ENCODE assay signal across 25 cellular contexts in the genomic region with DNA sequence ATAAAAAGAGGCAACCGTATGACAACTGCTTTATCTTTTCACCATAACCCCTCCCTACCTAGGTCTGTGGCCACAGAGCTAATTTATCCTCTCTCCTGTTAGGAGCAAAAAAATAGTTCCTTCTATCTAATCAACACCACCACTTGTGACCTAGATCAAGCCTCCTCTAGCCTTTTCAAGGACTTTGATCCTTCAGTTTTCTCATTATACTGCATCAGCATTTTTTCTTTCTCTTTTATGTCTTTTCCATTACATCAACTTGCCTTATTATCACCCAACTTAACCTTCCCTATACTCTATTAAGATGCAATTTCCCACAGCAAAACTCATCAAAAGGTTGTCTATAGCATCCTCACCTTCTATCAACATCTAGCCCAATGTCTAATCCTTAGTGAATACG.
DNase-seq lines count a peak whose midpoint lies in the region; ATAC-seq, FAIRE-seq and TF ChIP-seq lines count a peak whose summit lies in the region.
"Had no signal": no experiment of that assay in that cellular context is flagged by ENCODE, and none has a peak within 500 bp of the region (broad histone marks: within the 10 kb centered on the region; RNA-seq: fewer than 3 reads in every experiment).

No MANE protein-coding gene starts in this region.

- ATAC-seq in IMR-90 (ENCODE audit: low read depth) (no peak), K562 (no peak), HepG2 (no peak), GM18867 (IDR thresholded peaks at IDR 0.05; ENCODE audit: unreplicated experiment) (no peak)
- ATAC-seq: CD8-positive, alpha-beta T cell had no signal

- dilution Hi-C loops in IMR-90 (cut with HindIII; ENCODE audit: low sequenced_read_pairs, unreplicated experiment), result no loop called here

- H4K91ac ChIP-seq in IMR-90 (ENCODE audit: insufficient read depth, low read depth, low read length), result no peak overlapping the region
- no peak overlapping the region for H4K91ac ChIP-seq in neuronal stem cell (ENCODE audit: low read depth, low read length, poor library complexity)

- H3K4me2 ChIP-seq in IMR-90 (ENCODE audit: low read depth, low read length) (no peak overlapping the region), K562 (ENCODE audit: insufficient read depth, low read length) (no peak overlapping the region), HepG2 (ENCODE audit: low read depth, low read length) (no peak overlapping the region), neuronal stem cell (ENCODE audit: insufficient read depth, low read length, poor library complexity, severe bottlenecking) (no peak overlapping the region), neural progenitor cell (no peak overlapping the region)
- H3K4me2 ChIP-seq: BLaER1 treated with 17β-estradiol and CSF1 and Interleukin-3, amounts not matched to agents 10 nM and 100 nM had no signal

- WGBS in IMR-90 (ENCODE audit: extremely low coverage in 2 of 2, insufficient read length in 1 of 2), 2 experiments, result no CpG with 5 or more reads among the region's 2 CpGs
- 5% methylated on average over 2 of the region's 2 CpGs for WGBS in K562 (ENCODE audit: insufficient coverage, low coverage, missing lambda C conversion rate)
- WGBS in HepG2 (ENCODE audit: low lambda C conversion rate), result 22% methylated on average over 2 of the region's 2 CpGs
- WGBS in neuronal stem cell (ENCODE audit: extremely low coverage in 2 of 2, insufficient read length in 2 of 2, insufficient replicate concordance in 1 of 2), 2 donors, result no CpG with 5 or more reads among the region's 2 CpGs

- TF ChIP-seq POLR2A in IMR-90 (IDR thresholded peaks at IDR 0.05; ENCODE audit: low read depth, low read length), result no peak
- TF ChIP-seq POLR2A in K562 (conservative IDR thresholded peaks at IDR 0.05), result no peak
- TF ChIP-seq POLR2A in HepG2 (IDR thresholded peaks at IDR 0.05; ENCODE audit: insufficient read depth in 1 of 2, low read depth in 2 of 2, low read length in 2 of 2), result no peak
- no peak for TF ChIP-seq POLR2A in GM12892 (IDR thresholded peaks at IDR 0.05; ENCODE audit: low read depth, low read length)

- CTCF ChIA-PET in IMR-90 (lab: Yijun Ruan, JAX) (no interaction called here), K562 (lab: Yijun Ruan, JAX; ENCODE audit: low intra/inter-chr PET ratio) (no interaction called here), HepG2 (lab: Yijun Ruan, JAX; ENCODE audit: low intra/inter-chr PET ratio, low total read pairs) (no interaction called here)

- H3K9me1 ChIP-seq in IMR-90 (ENCODE audit: insufficient read depth, low read length), result no peaks in the 10 kb centered on the region
- no peaks in the 10 kb centered on the region for H3K9me1 ChIP-seq in K562 (ENCODE audit: control insufficient read depth, insufficient read depth, low read length)

- BruUV-seq in IMR-90 (replicated peaks; lab: Mats Ljungman, UMichigan) (no TSS peak), K562 (replicated peaks; lab: Mats Ljungman, UMichigan) (no TSS peak), HepG2 (replicated peaks; lab: Mats Ljungman, UMichigan) (no TSS peak)

- H3K79me1 ChIP-seq in IMR-90 (ENCODE audit: low read depth in 1 of 2, low read length in 2 of 2) (no peaks in the 10 kb centered on the region), neuronal stem cell (ENCODE audit: low read depth, low read length) (no peaks in the 10 kb centered on the region)

- no peak overlapping the region for H2BK12ac ChIP-seq in neuronal stem cell (ENCODE audit: low read length)

- no peak overlapping the region for H3K4me3 Mint-ChIP-seq in neural progenitor cell
- H3K4me3 Mint-ChIP-seq: B cell; CD4-positive, alpha-beta T cell; CD8-positive, alpha-beta T cell had no signal

- no peak overlapping the region for H4K5ac ChIP-seq in IMR-90 (ENCODE audit: low read depth, low read length)

- no peak overlapping the region for H3K27ac Mint-ChIP-seq in neural progenitor cell
- H3K27ac Mint-ChIP-seq: B cell; CD4-positive, alpha-beta T cell; CD8-positive, alpha-beta T cell had no signal

- DNase-seq in IMR-90 (no peak), K562 (ENCODE audit: extremely low read depth in 1 of 4, low spot score in 3 of 4) (no peak), HepG2 (ENCODE audit: low spot score) (no peak), neuronal stem cell (ENCODE audit: low spot score) (no peak), NCI-H524 treated with DMSO at 0.1 percent for 48 hours (lab: John Stamatoyannopoulos, UW) (no peak), neural progenitor cell (ENCODE audit: low spot score) (no peak), GM12892 (ENCODE audit: insufficient read length) (no peak)
- DNase-seq: 8988T; AML-193; Caco-2; Calu3; CD4-positive, alpha-beta T cell; CD8-positive, alpha-beta T cell; DMS79 treated with DMSO at 0.1 percent for 48 hours; GF-D8 had no signal

- H3K27me3 ChIP-seq in IMR-90 (ENCODE audit: control insufficient read depth, insufficient read depth, low read length), result no peaks in the 10 kb centered on the region
- H3K27me3 ChIP-seq in K562 (ENCODE audit: control insufficient read depth in 2 of 2, insufficient read depth in 2 of 2, low read length in 2 of 2), result no peaks in the 10 kb centered on the region
- H3K27me3 ChIP-seq in HepG2 (ENCODE audit: control insufficient read depth in 1 of 2, insufficient read depth in 2 of 2, low read length in 2 of 2), result no peaks in the 10 kb centered on the region
- H3K27me3 ChIP-seq in neuronal stem cell (ENCODE audit: control insufficient read depth in 3 of 3, insufficient read depth in 3 of 3, low read depth in 1 of 3, low read length in 3 of 3), result no peaks in the 10 kb centered on the region
- H3K27me3 ChIP-seq in neural progenitor cell, result no peaks in the 10 kb centered on the region
- H3K27me3 ChIP-seq: BLaER1 treated with 17β-estradiol and CSF1 and Interleukin-3, amounts not matched to agents 10 nM and 100 nM had no signal

- H3K56ac ChIP-seq in IMR-90 (ENCODE audit: extremely low read depth, insufficient read depth, low read length), result no peak overlapping the region

- H4K8ac ChIP-seq in IMR-90 (ENCODE audit: low read depth in 2 of 2, low read length in 2 of 2), result no peak overlapping the region
- H4K8ac ChIP-seq in neuronal stem cell (ENCODE audit: low read depth, low read length), result no peak overlapping the region

- no peak overlapping the region for H2BK20ac ChIP-seq in IMR-90 (ENCODE audit: low read depth, low read length)

- H3K36me3 ChIP-seq in IMR-90 (ENCODE audit: control insufficient read depth, insufficient read depth, low read length) (no peaks in the 10 kb centered on the region), K562 (ENCODE audit: control insufficient read depth, insufficient read depth, low read length) (no peaks in the 10 kb centered on the region), HepG2 (replicated peaks in 1 of 2; ENCODE audit: control insufficient read depth in 1 of 2, insufficient read depth in 2 of 2, low read length in 2 of 2) (no peaks in the 10 kb centered on the region), neuronal stem cell (replicated peaks in 1 of 2; ENCODE audit: control insufficient read depth in 2 of 2, insufficient read depth in 2 of 2, low read length in 2 of 2) (no peaks in the 10 kb centered on the region), neural progenitor cell (no peaks in the 10 kb centered on the region)
- H3K36me3 ChIP-seq: BLaER1 treated with 17β-estradiol and CSF1 and Interleukin-3, amounts not matched to agents 10 nM and 100 nM had no signal

- FAIRE-seq in K562 (lab: Jason Lieb, UNC) (no peak), HepG2 (lab: Jason Lieb, UNC) (no peak), GM12892 (lab: Jason Lieb, UNC) (no peak)
- FAIRE-seq: A204.1, D721Med, G401.6, GM12891, GM18507, GM19239 had no signal

- H3K27ac ChIP-seq in IMR-90 (ENCODE audit: insufficient read depth, low read length) (no peak overlapping the region), K562 (ENCODE audit: extremely low read depth, low read depth, low read length) (no peak overlapping the region), HepG2 (ENCODE audit: extremely low read length, insufficient read depth, low read length) (no peak overlapping the region), neuronal stem cell (replicated peaks; ENCODE audit: low read length) (no peak overlapping the region), neural progenitor cell (no peak overlapping the region)
- H3K27ac ChIP-seq: BLaER1 treated with 17β-estradiol and CSF1 and Interleukin-3, amounts not matched to agents 10 nM and 100 nM; C4-2B had no signal

- H3K27me3 Mint-ChIP-seq in neural progenitor cell (ENCODE audit: insufficient read depth, low read depth), result no peaks in the 10 kb centered on the region
- H3K27me3 Mint-ChIP-seq: B cell; CD4-positive, alpha-beta T cell had no signal

- H3K9ac ChIP-seq in IMR-90 (ENCODE audit: low read depth, low read length) (no peak overlapping the region), K562 (ENCODE audit: insufficient read depth in 1 of 2, low read depth in 2 of 2, low read length in 2 of 2) (no peak overlapping the region), HepG2 (ENCODE audit: insufficient read depth, low read depth, low read length) (no peak overlapping the region), neuronal stem cell (ENCODE audit: low read depth, low read length, poor library complexity) (no peak overlapping the region), neural progenitor cell (no peak overlapping the region)
- H3K9ac ChIP-seq: BLaER1 treated with 17β-estradiol and CSF1 and Interleukin-3, amounts not matched to agents 10 nM and 100 nM had no signal

- H2AFZ ChIP-seq in IMR-90 (replicated peaks; ENCODE audit: low read length, poor library complexity), result no peak overlapping the region
- no peak overlapping the region for H2AFZ ChIP-seq in K562 (ENCODE audit: low read depth, low read length)
- no peak overlapping the region for H2AFZ ChIP-seq in HepG2 (ENCODE audit: low read length)
- peak overlapping the region; percentile 6 for H2AFZ ChIP-seq in neuronal stem cell (ENCODE audit: low read length)
- H2AFZ ChIP-seq in neural progenitor cell (replicated peaks), result no peak overlapping the region

- peaks cover 20% of the 10 kb centered on the region for H3K4me1 Mint-ChIP-seq in neural progenitor cell
- H3K4me1 Mint-ChIP-seq: B cell had no signal

- H3K4ac ChIP-seq in IMR-90 (ENCODE audit: low read depth, low read length) (no peak overlapping the region), neuronal stem cell (ENCODE audit: low read length) (no peak overlapping the region)

- intact Hi-C loops in IMR-90 (cut with micrococcal nuclease), result no loop called here
- intact Hi-C loops in K562 (cut with micrococcal nuclease), result no loop called here
- intact Hi-C loops in HepG2 (cut with micrococcal nuclease; ENCODE audit: unreplicated experiment), result no loop called here

- POLR2A ChIA-PET in IMR-90 (lab: Charles Lee; ENCODE audit: unreplicated experiment) (interaction anchor here (0.6 kb wide), 1 partner anchor 22 kb away, joined by 6 read pairs; no protein-coding TSS in a partner anchor), K562 (lab: Yijun Ruan, JAX) (no interaction called here), HepG2 (lab: Yijun Ruan, JAX) (no interaction called here)

- H3K23ac ChIP-seq in IMR-90 (ENCODE audit: low read depth, low read length) (no peak overlapping the region), neuronal stem cell (ENCODE audit: low read depth, low read length, poor library complexity) (no peak overlapping the region)

- no peak for TF ChIP-seq EP300 in K562 (IDR thresholded peaks at IDR 0.05; ENCODE audit: low read length)
- TF ChIP-seq EP300 in HepG2 (IDR thresholded peaks at IDR 0.05; ENCODE audit: low read depth in 2 of 2, low read length in 2 of 2), result no peak
- no peak for TF ChIP-seq EP300 in HepG2 (CRISPR knock-in tag; IDR thresholded peaks at IDR 0.05; ENCODE audit: borderline replicate concordance)

- in situ Hi-C loops in IMR-90 (cut with MboI; ENCODE audit: low sequenced_read_pairs) (no loop called here), K562 (cut with MboI) (no loop called here), HepG2 (cut with HindIII; ENCODE audit: extremely low pct_ligation_motif_present, low pct_unique_long_range_greater_than_20kb) (no loop called here)

- H2BK5ac ChIP-seq in IMR-90 (ENCODE audit: low read depth, low read length, poor library complexity, severe bottlenecking) (no peak overlapping the region), neuronal stem cell (ENCODE audit: low read length) (no peak overlapping the region)

- H3K9me3 ChIP-seq in IMR-90 (ENCODE audit: control insufficient read depth, insufficient read depth, low read length) (no peaks in the 10 kb centered on the region), K562 (replicated peaks; ENCODE audit: control insufficient read depth, insufficient read depth, low read depth, low read length) (no peaks in the 10 kb centered on the region), HepG2 (ENCODE audit: low read length) (no peaks in the 10 kb centered on the region), neuronal stem cell (replicated peaks in 1 of 2; ENCODE audit: control insufficient read depth in 2 of 2, insufficient read depth in 1 of 2, low read depth in 1 of 2, low read length in 2 of 2) (no peaks in the 10 kb centered on the region), neural progenitor cell (ENCODE audit: low read depth) (no peaks in the 10 kb centered on the region)
- H3K9me3 ChIP-seq: BLaER1 treated with 17β-estradiol and CSF1 and Interleukin-3, amounts not matched to agents 10 nM and 100 nM; Caco-2 had no signal

- H3K18ac ChIP-seq in IMR-90 (ENCODE audit: low read depth, low read length), result no peak overlapping the region
- no peak overlapping the region for H3K18ac ChIP-seq in neuronal stem cell (ENCODE audit: low read length)

- no peaks in the 10 kb centered on the region for H3K36me3 Mint-ChIP-seq in neural progenitor cell
- H3K36me3 Mint-ChIP-seq: CD8-positive, alpha-beta T cell had no signal

- H2BK15ac ChIP-seq in IMR-90 (ENCODE audit: low read depth, low read length) (no peak overlapping the region), neuronal stem cell (ENCODE audit: low read length) (no peak overlapping the region)

- H3K4me1 ChIP-seq in IMR-90 (ENCODE audit: control insufficient read depth, insufficient read depth, low read length) (peaks cover 2% of the 10 kb centered on the region; the same call in 1 of the 2 replicates), K562 (replicated peaks in 1 of 2; ENCODE audit: control insufficient read depth in 2 of 2, insufficient read depth in 2 of 2, low read length in 2 of 2) (no peaks in the 10 kb centered on the region), HepG2 (ENCODE audit: insufficient read depth, low read length) (no peaks in the 10 kb centered on the region), neuronal stem cell (ENCODE audit: control insufficient read depth in 2 of 2, insufficient read depth in 1 of 2, low read depth in 1 of 2, low read length in 2 of 2) (peaks cover 2 to 15% of the 10 kb centered on the region in 2 donors), neural progenitor cell (peaks cover 15% of the 10 kb centered on the region)

- H3K14ac ChIP-seq in IMR-90 (replicated peaks; ENCODE audit: low read depth, low read length), result no peak overlapping the region
- H3K14ac ChIP-seq in neuronal stem cell (ENCODE audit: low read length), result no peak overlapping the region

- H3K79me2 ChIP-seq in K562 (ENCODE audit: control insufficient read depth, insufficient read depth, low read length) (no peaks in the 10 kb centered on the region), HepG2 (ENCODE audit: insufficient read depth, low read length) (no peaks in the 10 kb centered on the region), neural progenitor cell (ENCODE audit: low read depth) (no peaks in the 10 kb centered on the region)

- no peaks in the 10 kb centered on the region for H3K9me3 Mint-ChIP-seq in neural progenitor cell
- H3K9me3 Mint-ChIP-seq: CD4-positive, alpha-beta T cell; CD8-positive, alpha-beta T cell had no signal

- no peak for TF ChIP-seq CTCF in IMR-90 (conservative IDR thresholded peaks at IDR 0.05; ENCODE audit: low read depth, low read length)
- no peak for TF ChIP-seq CTCF in K562 (IDR thresholded peaks at IDR 0.05 in 2 of 3, conservative IDR thresholded peaks at IDR 0.05 in 1 of 3; ENCODE audit: insufficient read depth in 2 of 3, low read depth in 1 of 3, low read length in 3 of 3)
- TF ChIP-seq CTCF in HepG2 (CRISPR knock-in tag; IDR thresholded peaks at IDR 0.05), result no peak
- TF ChIP-seq CTCF in neural progenitor cell (IDR thresholded peaks at IDR 0.05), result no peak

- no peak for TF ChIP-seq RAD21 in IMR-90 (IDR thresholded peaks at IDR 0.05; ENCODE audit: low read length)
- TF ChIP-seq RAD21 in K562 (CRISPR knock-in tag; conservative IDR thresholded peaks at IDR 0.05 in 1 of 2, IDR thresholded peaks at IDR 0.05 in 1 of 2), result no peak
- no peak for TF ChIP-seq RAD21 in HepG2 (CRISPR knock-in tag; IDR thresholded peaks at IDR 0.05)

- H2AK9ac ChIP-seq in IMR-90 (replicated peaks; ENCODE audit: low read depth, low read length, poor library complexity), result no peak overlapping the region

- H3K4me3 ChIP-seq in IMR-90 (ENCODE audit: insufficient read depth, low read depth, low read length) (no peak overlapping the region), K562 (no peak overlapping the region), HepG2 (replicated peaks in 1 of 3; ENCODE audit: insufficient read depth in 1 of 3, low read depth in 2 of 3, low read length in 3 of 3) (no peak overlapping the region), neuronal stem cell (ENCODE audit: low read length in 2 of 2) (no peak overlapping the region), neural progenitor cell (no peak overlapping the region)
- H3K4me3 ChIP-seq: BLaER1 treated with 17β-estradiol and CSF1 and Interleukin-3, amounts not matched to agents 10 nM and 100 nM had no signal

- H3F3A ChIP-seq in neural progenitor cell (ENCODE audit: low read depth), result no peaks in the 10 kb centered on the region

- H2BK120ac ChIP-seq in IMR-90 (ENCODE audit: low read depth, low read length), result no peak overlapping the region
- H2BK120ac ChIP-seq in neuronal stem cell (ENCODE audit: low read depth, low read length), result no peak overlapping the region

- H4K20me1 ChIP-seq in IMR-90 (ENCODE audit: insufficient read depth, low read length) (no peaks in the 10 kb centered on the region), K562 (replicated peaks; ENCODE audit: control insufficient read depth, insufficient read depth, low read length) (no peaks in the 10 kb centered on the region), HepG2 (ENCODE audit: insufficient read depth, low read length) (no peaks in the 10 kb centered on the region), neural progenitor cell (ENCODE audit: low read depth) (no peaks in the 10 kb centered on the region)
- H4K20me1 ChIP-seq: BLaER1 treated with 17β-estradiol and CSF1 and Interleukin-3, amounts not matched to agents 10 nM and 100 nM had no signal

- no peak overlapping the region for H2AK5ac ChIP-seq in IMR-90 (ENCODE audit: low read depth, low read length)
- no peak overlapping the region for H2AK5ac ChIP-seq in neuronal stem cell (ENCODE audit: low read depth, low read length)
